26 cellular contexts compared by ENCODE assay signal in the genomic region with DNA sequence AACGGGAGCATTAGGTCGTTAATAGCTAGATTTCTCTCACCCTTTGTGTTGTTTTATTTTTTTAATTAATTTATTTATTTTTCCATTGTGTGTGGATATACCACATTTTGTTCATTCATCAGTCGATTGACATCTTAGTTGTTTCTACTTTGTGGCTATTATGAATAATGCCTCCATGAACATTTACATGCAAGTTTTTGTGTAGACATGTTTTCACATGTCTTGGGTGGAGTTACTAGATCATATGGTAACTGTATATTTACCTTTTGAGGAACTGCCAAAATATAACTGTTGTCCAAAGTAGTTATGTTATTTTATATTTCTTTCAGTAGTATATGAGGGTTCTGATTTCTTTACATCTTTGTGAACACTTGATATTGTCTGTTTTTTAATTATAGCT. TPM values are rescaled to one million over a fixed set of nuclear protein-coding genes. Genes with fewer than 3 reads are reported as not detected.
"Had no signal": no experiment of that assay in that cellular context is flagged by ENCODE, and none has a peak within 500 bp of the region (broad histone marks: within the 10 kb centered on the region; RNA-seq: fewer than 3 reads in every experiment).

No MANE protein-coding gene starts in this region.

- H3K4me3 ChIP-seq: SJSA1, SK-N-MC had no signal

- H3K4me1 ChIP-seq: SJSA1 had no signal

- H3K4me1 Mint-ChIP-seq: T-cell had no signal

- H3K27me3 Mint-ChIP-seq: T-cell had no signal

- DNase-seq: IMR-90, Karpas-422, KG1, MM.1S, NCI-H1092 treated with DMSO at 0.1 percent for 48 hours, NCI-H1417, NCI-H1436 treated with DMSO at 0.1 percent for 48 hours, NCI-H1694 treated with DMSO at 0.1 percent for 48 hours, NCI-H1930, NCI-H2081, NCI-H2107, NCI-H226, NCI-H446, NCI-H510A, NCI-H524 treated with DMSO at 0.1 percent for 48 hours, NCI-H69, NCI-H774, Right ventricle myocardium superior, RPMI8226, SIG-M5, SW 1271, T-cell had no signal

- H3K9me3 ChIP-seq: SJSA1 had no signal

- H3K4me3 Mint-ChIP-seq: T-cell had no signal

- H3K9me3 Mint-ChIP-seq: T-cell had no signal

- FAIRE-seq: HepG2, RCC 7860 had no signal

- H3K27ac Mint-ChIP-seq: T-cell had no signal

- H3K27ac ChIP-seq: SJSA1, SK-N-MC had no signal

- ATAC-seq: HepG2, T-cell had no signal

RNA-seq across cellular contexts. Expression of a gene that starts 41.9 kb away (rescaled TPM):
- total RNA-seq: Right ventricle myocardium superior, T-cell had no signal
